ENCODE assay signal across 9 cellular contexts in the genomic region with DNA sequence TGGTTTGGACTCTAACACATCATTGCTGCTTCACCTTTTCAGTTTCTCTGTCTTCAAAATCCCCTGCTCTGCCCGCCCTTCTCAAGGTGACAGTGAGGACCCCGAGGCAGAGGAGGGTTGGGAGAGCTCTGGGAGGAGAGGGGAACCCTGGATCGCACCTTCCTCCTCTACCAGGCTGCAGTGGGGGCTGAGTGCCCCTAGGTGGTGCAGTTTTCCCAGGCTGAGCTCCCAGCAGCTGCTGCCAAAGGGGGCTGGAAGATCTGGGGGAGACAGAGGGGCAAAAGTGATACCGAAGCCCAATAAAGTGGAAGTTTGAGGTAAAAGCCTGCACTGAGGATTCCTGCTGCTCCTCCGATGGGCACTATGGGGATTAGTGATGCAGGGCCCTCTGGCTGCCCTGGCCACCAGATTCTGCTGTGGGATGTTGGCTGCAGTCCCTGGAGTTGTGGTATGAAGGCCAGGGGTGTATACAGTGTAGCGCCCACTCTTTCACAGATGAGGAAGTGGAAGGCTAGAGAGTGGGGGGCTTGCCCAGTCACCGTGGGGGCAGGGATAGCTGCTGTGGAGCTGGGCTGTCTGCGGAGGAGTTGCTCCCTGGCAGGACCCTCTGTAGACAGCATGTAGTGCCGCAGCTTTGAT. TPM values are rescaled to one million over a fixed set of nuclear protein-coding genes. Genes with fewer than 3 reads are reported as not detected.
DNase-seq lines count a peak whose midpoint lies in the region; ATAC-seq and TF ChIP-seq lines count a peak whose summit lies in the region.
"Had no signal": no experiment of that assay in that cellular context is flagged by ENCODE, and none has a peak within 500 bp of the region (broad histone marks: within the 10 kb centered on the region; RNA-seq: fewer than 3 reads in every experiment).

No MANE protein-coding gene starts in this region.

- H3K27me3 ChIP-seq in WERI-Rb-1 (ENCODE audit: insufficient read depth, low read depth, severe bottlenecking), result no peaks in the 10 kb centered on the region

- no peaks in the 10 kb centered on the region for H3K9me3 Mint-ChIP-seq in nephron

- H3K9me3 ChIP-seq in WERI-Rb-1 (ENCODE audit: severe bottlenecking), result no peaks in the 10 kb centered on the region

- ATAC-seq in HG02623 (IDR thresholded peaks at IDR 0.05; ENCODE audit: unreplicated experiment) (no peak), HG03139 (IDR thresholded peaks at IDR 0.05; ENCODE audit: unreplicated experiment) (no peak)

- 34 to 50% methylated on average over 9 of the region's 9 CpGs for WGBS in lower leg skin, 2 donors

- H3K27me3 Mint-ChIP-seq in nephron (ENCODE audit: low read depth), result peaks cover 46% of the 10 kb centered on the region

- no peaks in the 10 kb centered on the region for H3K36me3 ChIP-seq in WERI-Rb-1

- intact Hi-C loops in lower leg skin (cut with DNase I; ENCODE audit: low total_unique reads), result loop anchor here (5.0 kb wide), 1 partner anchor 135 kb away; no protein-coding TSS in a partner anchor

- no peak overlapping the region for H3K27ac Mint-ChIP-seq in nephron

- H3K36me3 Mint-ChIP-seq in nephron (ENCODE audit: low read depth), result no peaks in the 10 kb centered on the region

- TF ChIP-seq CTCF in WERI-Rb-1 (IDR thresholded peaks at IDR 0.05; ENCODE audit: low read depth, low read length) (peak; percentile 95), epithelial cell of proximal tubule (conservative IDR thresholded peaks at IDR 0.05; ENCODE audit: low read depth, low read length) (peak; percentile 91), nephron (IDR thresholded peaks at IDR 0.05; ENCODE audit: unreplicated experiment in 3 of 3) (peak; percentile 81 to 88 (median 82)), lower leg skin (IDR thresholded peaks at IDR 0.05) (no peak)

- peak; percentile 84 for TF ChIP-seq RAD21 in Ishikawa (IDR thresholded peaks at IDR 0.05; ENCODE audit: low read depth)

- peak; percentile 32 for DNase-seq in EL
- DNase-seq in WERI-Rb-1, result peak; percentile 79
- no peak for DNase-seq in epithelial cell of proximal tubule (ENCODE audit: low read depth)
- DNase-seq in lower leg skin (ENCODE audit: low spot score in 2 of 2), result no peak

- peak overlapping the region; percentile 58 for H3K27ac ChIP-seq in WERI-Rb-1
- H3K27ac ChIP-seq: SK-N-MC had no signal

- no peak for TF ChIP-seq POLR2A in lower leg skin (IDR thresholded peaks at IDR 0.05)

- no peak overlapping the region for H3K4me3 Mint-ChIP-seq in nephron

- H3K4me3 ChIP-seq in WERI-Rb-1 (ENCODE audit: low read depth, low read length) (no peak overlapping the region), epithelial cell of proximal tubule (ENCODE audit: low read depth, low read length) (no peak overlapping the region), lower leg skin (ENCODE audit: low read depth, poor library complexity, severe bottlenecking) (no peak overlapping the region)
- H3K4me3 ChIP-seq: SK-N-MC had no signal

- H3K4me1 Mint-ChIP-seq in nephron, result peaks cover 18% of the 10 kb centered on the region

- no peak for TF ChIP-seq EP300 in Ishikawa (IDR thresholded peaks at IDR 0.05; ENCODE audit: borderline replicate concordance)

TF ChIP-seq in Ishikawa, 13 proteins besides CTCF, POLR2A, EP300 and RAD21:
- no peak for TF ChIP-seq MAX (IDR thresholded peaks at IDR 0.05)

RNA-seq across cellular contexts. Expression of gene SCMH1, which starts 40.7 kb away (rescaled TPM):
- 16.7 and 25.5 TPM in 2 replicates for total RNA-seq in epithelial cell of proximal tubule
- total RNA-seq in lower leg skin, result 10 to 100 TPM in 3 of 4 donors, 1 to 10 TPM in 1; 8.9 to 30.9 (median 21.8) TPM

Comparison
In these comparisons a context has a peak if more than half of its experiments do, and no peak if none do; other contexts are left out.
1. DNase-seq: peak in EL (single experiment) and WERI-Rb-1 (single experiment); none in epithelial cell of proximal tubule (single experiment) and lower leg skin (0 of 2).
2. CTCF ChIP-seq: peak in WERI-Rb-1 (single experiment), epithelial cell of proximal tubule (single experiment) and nephron (3 of 3); none in lower leg skin (0 of 3).